13 cellular contexts compared by ENCODE assay signal in the genomic region with DNA sequence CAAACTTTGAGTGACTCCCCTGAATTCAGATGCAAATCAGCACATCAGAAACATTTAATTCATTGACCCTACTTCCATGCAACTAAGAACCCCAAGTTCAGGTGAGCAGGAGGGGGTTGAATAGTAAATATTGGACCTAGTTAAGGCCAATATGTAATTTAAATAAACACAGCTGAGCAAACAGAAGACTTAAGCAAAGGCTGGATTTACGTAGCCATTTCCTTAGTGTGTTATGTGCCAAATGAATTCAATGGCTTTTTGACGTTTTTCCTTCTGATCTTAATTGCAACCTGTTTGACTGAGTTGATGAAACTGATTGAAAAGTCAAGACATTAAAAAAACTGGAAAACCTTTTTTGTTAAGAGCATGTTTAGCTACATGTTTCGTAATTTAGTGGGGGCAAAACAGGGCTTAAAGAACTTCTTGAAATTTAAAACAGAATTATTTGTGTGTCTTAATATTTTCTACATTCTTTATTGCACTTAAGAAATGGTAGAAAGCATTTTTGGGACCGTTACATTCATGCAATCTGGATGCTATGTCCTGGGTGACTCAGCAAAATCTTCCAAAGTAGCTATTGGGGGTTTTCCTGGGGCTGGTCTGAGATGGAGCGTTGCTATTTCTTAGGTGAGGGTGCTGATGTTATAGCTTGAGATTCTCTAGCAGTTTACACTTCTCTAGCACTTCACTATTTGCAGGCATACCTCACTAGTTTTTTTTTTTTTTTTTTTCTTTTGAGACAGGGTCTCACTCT. TPM values are rescaled to one million over a fixed set of nuclear protein-coding genes. Genes with fewer than 3 reads are reported as not detected.
DNase-seq lines count a peak whose midpoint lies in the region; ATAC-seq and TF ChIP-seq lines count a peak whose summit lies in the region.
"Had no signal": no experiment of that assay in that cellular context is flagged by ENCODE, and none has a peak within 500 bp of the region (broad histone marks: within the 10 kb centered on the region; RNA-seq: fewer than 3 reads in every experiment).

No MANE protein-coding gene starts in this region.

- no peak overlapping the region for H3K4me3 ChIP-seq in SK-N-SH (ENCODE audit: low read depth in 2 of 2, low read length in 1 of 2)
- H3K4me3 ChIP-seq in WERI-Rb-1 (ENCODE audit: low read depth, low read length), result no peak overlapping the region
- H3K4me3 ChIP-seq: adrenal gland had no signal

- DNase-seq in EH (ENCODE audit: low read depth) (peak; percentile 68), NCI-H2029 (lab: John Stamatoyannopoulos, UW) (peak; percentile 84), SK-N-SH (no peak), iris pigment epithelial cell (ENCODE audit: low read depth) (peak; percentile 66), foreskin melanocyte (no peak), WERI-Rb-1 (no peak), superior temporal gyrus (ENCODE audit: extremely low spot score) (no peak)
- DNase-seq: activated CD8-positive, alpha-beta memory T cell treated with anti-CD3 and anti-CD28 coated beads, Interleukin-2, amount 10 ng/mL, durations not matched to agents 7 days and 5 days; CD4-positive, CD25-positive, alpha-beta regulatory T cell; effector CD8-positive, alpha-beta T cell; midbrain had no signal

- H2AFZ ChIP-seq in SK-N-SH (ENCODE audit: low read depth), result 0 out of 2 replicates have a peak overlapping the region, but pooled peaks have one; percentile 1

- no peak for TF ChIP-seq EP300 in SK-N-SH (IDR thresholded peaks at IDR 0.05; ENCODE audit: borderline replicate concordance in 1 of 2, low read depth in 1 of 2, low read length in 1 of 2)

- no peak for ATAC-seq in HG03469 (IDR thresholded peaks at IDR 0.05; ENCODE audit: unreplicated experiment)
- ATAC-seq: activated CD8-positive, alpha-beta memory T cell treated with anti-CD3 and anti-CD28 coated beads, Interleukin-2, amount 10 ng/mL, durations not matched to agents 7 days and 5 days had no signal

- no peaks in the 10 kb centered on the region for H3K9me2 ChIP-seq in SK-N-SH

- no peak for TF ChIP-seq CTCF in SK-N-SH (IDR thresholded peaks at IDR 0.05)
- TF ChIP-seq CTCF in WERI-Rb-1 (IDR thresholded peaks at IDR 0.05; ENCODE audit: low read depth, low read length), result no peak

- CTCF ChIA-PET in SK-N-SH (lab: Yijun Ruan, JAX), result no interaction called here

- H3K27ac ChIP-seq in SK-N-SH (ENCODE audit: low read depth in 2 of 2, low read length in 1 of 2), result no peak overlapping the region; a peak in 1 of 4 replicates
- H3K27ac ChIP-seq in WERI-Rb-1, result no peak overlapping the region
- H3K27ac ChIP-seq: adrenal gland had no signal

- H3K36me3 ChIP-seq in SK-N-SH (replicated peaks in 1 of 2; ENCODE audit: control insufficient read depth in 1 of 2, insufficient read depth in 2 of 2, low read length in 1 of 2) (no peaks in the 10 kb centered on the region), WERI-Rb-1 (no peaks in the 10 kb centered on the region)
- H3K36me3 ChIP-seq: adrenal gland had no signal

- H3F3A ChIP-seq in SK-N-SH (replicated peaks; ENCODE audit: insufficient read depth), result peaks cover 5% of the 10 kb centered on the region

- H3K79me2 ChIP-seq in SK-N-SH (ENCODE audit: insufficient read depth), result no peaks in the 10 kb centered on the region

- TF ChIP-seq RAD21 in SK-N-SH (IDR thresholded peaks at IDR 0.05; ENCODE audit: low read length), result no peak

- no peaks in the 10 kb centered on the region for H3K9me3 ChIP-seq in SK-N-SH
- no peaks in the 10 kb centered on the region for H3K9me3 ChIP-seq in WERI-Rb-1 (ENCODE audit: severe bottlenecking)
- H3K9me3 ChIP-seq: adrenal gland had no signal

- H3K27me3 ChIP-seq in SK-N-SH (ENCODE audit: insufficient read depth), result no peaks in the 10 kb centered on the region
- no peaks in the 10 kb centered on the region for H3K27me3 ChIP-seq in WERI-Rb-1 (ENCODE audit: insufficient read depth, low read depth, severe bottlenecking)
- H3K27me3 ChIP-seq: adrenal gland had no signal

- H3K4me1 ChIP-seq in SK-N-SH (ENCODE audit: control insufficient read depth in 1 of 2, insufficient read depth in 2 of 2, low read depth in 1 of 2, low read length in 1 of 2), result peaks cover 2 to 11% of the 10 kb centered on the region in 2 experiments; a peak in 3 of 4 replicates
- H3K4me1 ChIP-seq: adrenal gland had no signal

- POLR2A ChIA-PET in SK-N-SH (lab: Yijun Ruan, JAX), result no interaction called here

- no peak overlapping the region for H3K9ac ChIP-seq in SK-N-SH

- no peak overlapping the region; the same call in 1 of the 2 replicates for H3K4me2 ChIP-seq in SK-N-SH

- WGBS in SK-N-SH (ENCODE audit: low lambda C conversion rate), result 68% methylated on average over 5 of the region's 5 CpGs

- H4K20me1 ChIP-seq in SK-N-SH (ENCODE audit: insufficient read depth), result no peaks in the 10 kb centered on the region

TF ChIP-seq in SK-N-SH, 30 proteins besides CTCF, POLR2A, EP300 and RAD21:
- TF ChIP-seq SMC3 (IDR thresholded peaks at IDR 0.05; ENCODE audit: low read depth, low read length), result no peak

RNA-seq across cellular contexts. Expression of a gene that starts 25.5 kb away (rescaled TPM):
- polyA plus RNA-seq in SK-N-SH (2012; rRNA removed), result 0.19 and 0.20 TPM in 2 replicates
- 0.24 and 0.27 TPM in 2 replicates for polyA plus RNA-seq in SK-N-SH (2012; cell fraction: cytosol; rRNA removed)
- polyA plus RNA-seq in SK-N-SH (2012; cell fraction: nucleus; rRNA removed), result 0.18 and 0.29 TPM in 2 replicates
- polyA plus RNA-seq: CD4-positive, CD25-positive, alpha-beta regulatory T cell had no signal

Comparison
In these comparisons a context has a peak if more than half of its experiments do, and no peak if none do; other contexts are left out.
1. DNase-seq: peak in EH (single experiment), NCI-H2029 (single experiment) and iris pigment epithelial cell (single experiment); none in SK-N-SH (single experiment), foreskin melanocyte (single experiment), WERI-Rb-1 (single experiment) and superior temporal gyrus (single experiment).